In genomic region chr17:28661635-28662526, GRCh38 we compare ENCODE assay signal across 8 cellular contexts. TPM values are rescaled to one million over a fixed set of nuclear protein-coding genes. Genes with fewer than 3 reads are reported as not detected.
A peak's percentile ranks its signal among the peaks of the same experiment; 100 is the strongest.
DNase-seq lines count a peak whose midpoint lies in the region; ATAC-seq and TF ChIP-seq lines count a peak whose summit lies in the region.

TSS of gene SDF2 (minus strand) at chr17:28661906. CDS start at chr17:28661876, 30 bp downstream.
TSS of gene SUPT6H (plus strand) at chr17:28662205. CDS start at chr17:28673402, 11,197 bp downstream.

- peak; percentile 88 to 95 (median 92) for DNase-seq in CD4-positive, alpha-beta T cell
- DNase-seq in NCI-H82 (lab: John Stamatoyannopoulos, UW) (peak; percentile 94), dermis microvascular lymphatic vessel endothelial cell (ENCODE audit: low read depth in 2 of 2) (peak; percentile 75 to 89), lower leg skin (ENCODE audit: low spot score in 2 of 2) (peak; percentile 90 to 98)
- peak; percentile 97 to 98 for DNase-seq in activated CD4-positive, alpha-beta T cell treated with anti-CD3 and anti-CD28 coated beads, Interleukin-2, amount 50 U/mL, for 48 hours
- peak; percentile 94 to 97 for DNase-seq in stimulated activated CD4-positive, alpha-beta T cell treated with anti-CD3 and anti-CD28 coated beads, Interleukin-4, amount 100 ng/mL, for 48 hours (ENCODE audit: low read depth in 2 of 2)

- H3K4me1 Mint-ChIP-seq in CD4-positive, alpha-beta T cell (ENCODE audit: low read depth): peaks cover 64% of the 10 kb centered on the region

- CTCF ChIA-PET in CD4-positive, alpha-beta T cell (lab: Charles Lee): interaction anchor here (0.6 to 3.9 kb wide), 12 partner anchors 9 to 629 kb away, joined by 3 to 34 read pairs (median 4); partner anchors contain the start of genes BLTP2, NEK8, PIGS and PROCA1

- ATAC-seq in CD4-positive, alpha-beta T cell (ENCODE audit: poor library complexity): peak; percentile 83
- ATAC-seq in GM19395 (IDR thresholded peaks at IDR 0.05; ENCODE audit: unreplicated experiment) (peak; percentile 84), HG03571 (IDR thresholded peaks at IDR 0.05; ENCODE audit: unreplicated experiment) (peak; percentile 86)

- no peak for TF ChIP-seq CTCF in CD4-positive, alpha-beta T cell (IDR thresholded peaks at IDR 0.05)
- no peak for TF ChIP-seq CTCF in lower leg skin (IDR thresholded peaks at IDR 0.05)

- no peaks in the 10 kb centered on the region for H3K9me3 Mint-ChIP-seq in CD4-positive, alpha-beta T cell

- peak within 1 kb of the TSS; percentile 99 for H3K4me3 Mint-ChIP-seq in CD4-positive, alpha-beta T cell

- peak within 1 kb of the TSS; percentile 97 for H3K27ac ChIP-seq in CD4-positive, alpha-beta T cell (ENCODE audit: low read depth, low read length)

- no peaks in the 10 kb centered on the region for H3K9me3 ChIP-seq in CD4-positive, alpha-beta T cell (ENCODE audit: control insufficient read depth, low read length)

- 0 to 1% methylated on average over 66 of the region's 66 CpGs for WGBS in lower leg skin, 2 donors

- H3K4me3 ChIP-seq in lower leg skin (ENCODE audit: low read depth, poor library complexity, severe bottlenecking): peak within 1 kb of the TSS; percentile 68

- no peaks in the 10 kb centered on the region for H3K27me3 Mint-ChIP-seq in CD4-positive, alpha-beta T cell

- intact Hi-C loops in CD4-positive, alpha-beta T cell (cut with DNase I, micrococcal nuclease): loop anchor here (1.0 to 5.0 kb wide), 4 partner anchors 15 to 290 kb away; partner anchors contain the start of genes PHF12 (in 1 of the 2), PROCA1 (in 1 of the 2) and RPL23A (in 1 of the 2)
- intact Hi-C loops in lower leg skin (cut with DNase I; ENCODE audit: low total_unique reads): no loop called here

- peaks cover 70% of the 10 kb centered on the region for H3K36me3 Mint-ChIP-seq in CD4-positive, alpha-beta T cell (ENCODE audit: low read depth)

- H3K27ac Mint-ChIP-seq in CD4-positive, alpha-beta T cell: peak within 1 kb of the TSS; percentile 99

- POLR2A ChIA-PET in CD4-positive, alpha-beta T cell (lab: Charles Lee): interaction anchor here (0.6 to 4.0 kb wide), 22 partner anchors 9 to 290 kb away, joined by 3 to 115 read pairs (median 4); partner anchors contain the start of genes BLTP2, FLOT2, PHF12 and PIGS

- H3K27me3 ChIP-seq in CD4-positive, alpha-beta T cell (ENCODE audit: control insufficient read depth, insufficient read depth, low read length): no peaks in the 10 kb centered on the region

- peak in 1 of 2 donors; percentile 88 for TF ChIP-seq POLR2A in lower leg skin (IDR thresholded peaks at IDR 0.05)

RNA-seq across cellular contexts. Expression of gene SDF2, which starts in this region (rescaled TPM):
- total RNA-seq in CD4-positive, alpha-beta T cell: 10 to 100 TPM; 30.3 to 32.0 TPM
- total RNA-seq in dermis microvascular lymphatic vessel endothelial cell (52.4 and 73.0 TPM in 2 replicates), lower leg skin (10 to 100 TPM; 36.6 to 47.4 (median 38.0) TPM)

RNA-seq across cellular contexts. Expression of gene SUPT6H, which starts in this region (rescaled TPM):
- total RNA-seq in CD4-positive, alpha-beta T cell: 100 to 1,000 TPM; 149 to 151 TPM
- total RNA-seq in dermis microvascular lymphatic vessel endothelial cell (37.5 and 48.7 TPM in 2 replicates), lower leg skin (10 to 100 TPM; 47.2 to 86.7 (median 71.3) TPM)

Comparison
In these comparisons a context has a peak if more than half of its experiments do, and no peak if none do; other contexts are left out.
1. Peak in every context shown above with its lines: DNase-seq, ATAC-seq, H3K4me3 ChIP-seq and H3K27ac ChIP-seq.